21 cellular contexts compared by ENCODE assay signal in genomic region chr17:46877466-46877865, GRCh38. TPM values are rescaled to one million over a fixed set of nuclear protein-coding genes. Genes with fewer than 3 reads are reported as not detected.
A peak's percentile ranks its signal among the peaks of the same experiment; 100 is the strongest.
DNase-seq lines count a peak whose midpoint lies in the region; ATAC-seq and TF ChIP-seq lines count a peak whose summit lies in the region.
"Had no signal": no experiment of that assay in that cellular context is flagged by ENCODE, and none has a peak within 500 bp of the region (broad histone marks: within the 10 kb centered on the region; RNA-seq: fewer than 3 reads in every experiment).

No MANE protein-coding gene starts in this region.

- H3K4me3 ChIP-seq in endodermal cell (ENCODE audit: low read length) (no peak overlapping the region), sigmoid colon (no peak overlapping the region), stomach (no peak overlapping the region)
- H3K4me3 ChIP-seq: ascending aorta, mucosa of descending colon, SJSA1, vagina had no signal

- H3K27me3 ChIP-seq in endodermal cell (ENCODE audit: control insufficient read depth, insufficient read depth, low read length, poor library complexity, severe bottlenecking) (no peaks in the 10 kb centered on the region), sigmoid colon (no peaks in the 10 kb centered on the region), stomach (no peaks in the 10 kb centered on the region)
- H3K27me3 ChIP-seq in CD4-positive, alpha-beta T cell (ENCODE audit: control insufficient read depth, insufficient read depth, low read length), result no peaks in the 10 kb centered on the region
- H3K27me3 ChIP-seq: ascending aorta, vagina had no signal

- H3K27ac Mint-ChIP-seq in activated CD8-positive, alpha-beta memory T cell treated with anti-CD3 and anti-CD28 coated beads, Interleukin-2, amount 10 ng/mL, durations not matched to agents 7 days and 5 days, result no peak overlapping the region
- no peak overlapping the region for H3K27ac Mint-ChIP-seq in endodermal cell
- no peak overlapping the region for H3K27ac Mint-ChIP-seq in CD4-positive, alpha-beta T cell
- H3K27ac Mint-ChIP-seq: activated B cell treated with CpG ODN at 0.5 μM for 24 hours; H9; stimulated activated naive CD8-positive, alpha-beta T cell treated with anti-CD3 and anti-CD28 coated beads, Interleukin-15, Interleukin-2, amounts not matched to agents 100 ng/mL and 50 ng/mL, for 24 hours had no signal

- TF ChIP-seq EP300 in sigmoid colon (IDR thresholded peaks at IDR 0.05) (no peak), stomach (IDR thresholded peaks at IDR 0.05) (no peak)

- H3K4me1 ChIP-seq in endodermal cell (ENCODE audit: control insufficient read depth, insufficient read depth, low read length), result no peaks in the 10 kb centered on the region
- no peaks in the 10 kb centered on the region for H3K4me1 ChIP-seq in sigmoid colon
- peaks cover 0 to 19% (median 2%) of the 10 kb centered on the region in 4 donors for H3K4me1 ChIP-seq in stomach
- H3K4me1 ChIP-seq: ascending aorta, SJSA1, vagina had no signal

- no peak overlapping the region for H3K4me3 Mint-ChIP-seq in activated CD8-positive, alpha-beta memory T cell treated with anti-CD3 and anti-CD28 coated beads, Interleukin-2, amount 10 ng/mL, durations not matched to agents 7 days and 5 days
- H3K4me3 Mint-ChIP-seq in endodermal cell, result no peak overlapping the region
- no peak overlapping the region for H3K4me3 Mint-ChIP-seq in CD4-positive, alpha-beta T cell
- H3K4me3 Mint-ChIP-seq: activated B cell treated with CpG ODN at 0.5 μM for 24 hours; H9; stimulated activated naive CD8-positive, alpha-beta T cell treated with anti-CD3 and anti-CD28 coated beads, Interleukin-15, Interleukin-2, amounts not matched to agents 100 ng/mL and 50 ng/mL, for 24 hours had no signal

- H3K27ac ChIP-seq in KOPT-K1 (ENCODE audit: low read depth, low read length, poor library complexity, severe bottlenecking) (peak overlapping the region; percentile 49), endodermal cell (ENCODE audit: low read depth, low read length) (no peak overlapping the region), sigmoid colon (peak overlapping the region in 1 of 4 donors; percentile 42), stomach (peak overlapping the region in 1 of 5 donors; percentile 26)
- no peak overlapping the region for H3K27ac ChIP-seq in CD4-positive, alpha-beta T cell (ENCODE audit: low read depth, low read length)
- H3K27ac ChIP-seq: SJSA1, vagina had no signal

- no peak overlapping the region for H3K9ac ChIP-seq in endodermal cell (ENCODE audit: extremely low read depth, low read length, poor library complexity, severe bottlenecking)

- H3K9me3 ChIP-seq in KOPT-K1 (ENCODE audit: insufficient read depth, low read length, poor library complexity, severe bottlenecking), result no peaks in the 10 kb centered on the region
- no peaks in the 10 kb centered on the region for H3K9me3 ChIP-seq in endodermal cell (ENCODE audit: control insufficient read depth, low read length)
- H3K9me3 ChIP-seq in sigmoid colon, result no peaks in the 10 kb centered on the region
- H3K9me3 ChIP-seq in CD4-positive, alpha-beta T cell (ENCODE audit: control insufficient read depth, low read length), result no peaks in the 10 kb centered on the region
- H3K9me3 ChIP-seq in stomach, result no peaks in the 10 kb centered on the region
- H3K9me3 ChIP-seq: ascending aorta, mucosa of descending colon, SJSA1, vagina had no signal

- CTCF ChIA-PET in activated CD8-positive, alpha-beta memory T cell treated with anti-CD3 and anti-CD28 coated beads, Interleukin-2, amount 10 ng/mL, durations not matched to agents 7 days and 5 days (lab: Charles Lee), result no interaction called here
- CTCF ChIA-PET in CD4-positive, alpha-beta T cell (lab: Charles Lee), result no interaction called here

- peak; percentile 45 for DNase-seq in activated CD8-positive, alpha-beta memory T cell treated with anti-CD3 and anti-CD28 coated beads, Interleukin-2, amount 10 ng/mL, durations not matched to agents 7 days and 5 days
- no peak for DNase-seq in activated CD8-positive, alpha-beta memory T cell treated with anti-CD3 and anti-CD28 coated beads, Interleukin-2, amount 50 U/mL, for 4 hours
- DNase-seq in endodermal cell (peak; percentile 38), sigmoid colon (peak; percentile 72), DMS153 (lab: John Stamatoyannopoulos, UW) (no peak), stomach (no peak)
- no peak for DNase-seq in CD4-positive, alpha-beta T cell
- DNase-seq: activated B cell treated with CpG ODN at 0.5 μM for 24 hours; effector CD8-positive, alpha-beta T cell; H9; NCI-H1436; NCI-H2171; retina had no signal

- no peaks in the 10 kb centered on the region for H3K36me3 ChIP-seq in KOPT-K1 (ENCODE audit: insufficient read depth, low read length)
- H3K36me3 ChIP-seq in endodermal cell (ENCODE audit: control insufficient read depth, insufficient read depth, low read length), result no peaks in the 10 kb centered on the region
- no peaks in the 10 kb centered on the region for H3K36me3 ChIP-seq in sigmoid colon
- no peaks in the 10 kb centered on the region for H3K36me3 ChIP-seq in stomach
- H3K36me3 ChIP-seq: ascending aorta, SJSA1, vagina had no signal

- TF ChIP-seq POLR2A in sigmoid colon (IDR thresholded peaks at IDR 0.05) (no peak), stomach (IDR thresholded peaks at IDR 0.05) (no peak)

- 82 to 95% methylated on average over 3 to 6 of the region's 6 CpGs for WGBS in endodermal cell (ENCODE audit: insufficient coverage in 1 of 2, insufficient read length in 1 of 2), 2 experiments
- WGBS in sigmoid colon, 2 donors, result 68 to 81% methylated on average over 6 of the region's 6 CpGs
- WGBS in stomach, 5 donors, result 66 to 90% (median 75%) methylated on average over 5 to 6 of the region's 6 CpGs

- H3K4me1 Mint-ChIP-seq in activated CD8-positive, alpha-beta memory T cell treated with anti-CD3 and anti-CD28 coated beads, Interleukin-2, amount 10 ng/mL, durations not matched to agents 7 days and 5 days, result peaks cover 8% of the 10 kb centered on the region
- H3K4me1 Mint-ChIP-seq in endodermal cell, result no peaks in the 10 kb centered on the region
- no peaks in the 10 kb centered on the region for H3K4me1 Mint-ChIP-seq in CD4-positive, alpha-beta T cell (ENCODE audit: low read depth)
- H3K4me1 Mint-ChIP-seq: activated B cell treated with CpG ODN at 0.5 μM for 24 hours had no signal

- no peaks in the 10 kb centered on the region for H3K9me3 Mint-ChIP-seq in activated CD8-positive, alpha-beta memory T cell treated with anti-CD3 and anti-CD28 coated beads, Interleukin-2, amount 10 ng/mL, durations not matched to agents 7 days and 5 days (ENCODE audit: low read depth)
- no peaks in the 10 kb centered on the region for H3K9me3 Mint-ChIP-seq in endodermal cell
- no peaks in the 10 kb centered on the region for H3K9me3 Mint-ChIP-seq in CD4-positive, alpha-beta T cell
- H3K9me3 Mint-ChIP-seq: activated B cell treated with CpG ODN at 0.5 μM for 24 hours; H9; stimulated activated naive CD8-positive, alpha-beta T cell treated with anti-CD3 and anti-CD28 coated beads, Interleukin-15, Interleukin-2, amounts not matched to agents 100 ng/mL and 50 ng/mL, for 24 hours had no signal

- ATAC-seq in activated CD8-positive, alpha-beta memory T cell treated with anti-CD3 and anti-CD28 coated beads, Interleukin-2, amount 10 ng/mL, durations not matched to agents 7 days and 5 days, result peak; percentile 45
- ATAC-seq in CD4-positive, alpha-beta T cell (ENCODE audit: poor library complexity), result no peak
- ATAC-seq: mucosa of descending colon had no signal

- no peaks in the 10 kb centered on the region for H3K36me3 Mint-ChIP-seq in activated CD8-positive, alpha-beta memory T cell treated with anti-CD3 and anti-CD28 coated beads, Interleukin-2, amount 10 ng/mL, durations not matched to agents 7 days and 5 days
- H3K36me3 Mint-ChIP-seq in endodermal cell (ENCODE audit: low read depth), result no peaks in the 10 kb centered on the region
- no peaks in the 10 kb centered on the region for H3K36me3 Mint-ChIP-seq in CD4-positive, alpha-beta T cell (ENCODE audit: low read depth)

- TF ChIP-seq CTCF in endodermal cell (conservative IDR thresholded peaks at IDR 0.05), result no peak
- TF ChIP-seq CTCF in sigmoid colon (IDR thresholded peaks at IDR 0.05), result no peak
- no peak for TF ChIP-seq CTCF in CD4-positive, alpha-beta T cell (IDR thresholded peaks at IDR 0.05)
- TF ChIP-seq CTCF in stomach (IDR thresholded peaks at IDR 0.05), result no peak

- H3K27me3 Mint-ChIP-seq in activated CD8-positive, alpha-beta memory T cell treated with anti-CD3 and anti-CD28 coated beads, Interleukin-2, amount 10 ng/mL, durations not matched to agents 7 days and 5 days, result no peaks in the 10 kb centered on the region
- H3K27me3 Mint-ChIP-seq in endodermal cell (ENCODE audit: insufficient read depth), result no peaks in the 10 kb centered on the region
- no peaks in the 10 kb centered on the region for H3K27me3 Mint-ChIP-seq in CD4-positive, alpha-beta T cell
- H3K27me3 Mint-ChIP-seq: activated B cell treated with CpG ODN at 0.5 μM for 24 hours; stimulated activated naive CD8-positive, alpha-beta T cell treated with anti-CD3 and anti-CD28 coated beads, Interleukin-15, Interleukin-2, amounts not matched to agents 100 ng/mL and 50 ng/mL, for 24 hours had no signal

- intact Hi-C loops in sigmoid colon (cut with DNase I) (no loop called here), stomach (cut with DNase I; ENCODE audit: low total_unique reads) (no loop called here)
- intact Hi-C loops in CD4-positive, alpha-beta T cell (cut with DNase I, micrococcal nuclease), result no loop called here

- POLR2A ChIA-PET in CD4-positive, alpha-beta T cell (lab: Charles Lee), result no interaction called here

RNA-seq across cellular contexts. Expression of gene WNT9B, which starts 26.1 kb away (rescaled TPM):
- total RNA-seq in activated CD8-positive, alpha-beta memory T cell treated with anti-CD3 and anti-CD28 coated beads, Interleukin-2, amount 10 ng/mL, durations not matched to agents 7 days and 5 days, result not detected
- total RNA-seq in endodermal cell (under 1 TPM in 1 of 2 donors, not detected in 1; 0.33 TPM), sigmoid colon (not detected), stomach (not detected)
- polyA plus RNA-seq in endodermal cell (2013, experiment 1 of 2), result 2.4 TPM
- 2.1 TPM for polyA plus RNA-seq in endodermal cell (2013, experiment 2 of 2)
- polyA plus RNA-seq in sigmoid colon (under 1 TPM in 1 of 3 donors, not detected in 2; 0.03 TPM), stomach (under 1 TPM in 1 of 3 donors, not detected in 2; 0.05 TPM)
- not detected for total RNA-seq in CD4-positive, alpha-beta T cell
- total RNA-seq: activated B cell treated with CpG ODN at 0.5 μM for 24 hours; activated CD8-positive, alpha-beta memory T cell treated with anti-CD3 and anti-CD28 coated beads for 36 hours; SJSA1; vagina had no signal
- polyA plus RNA-seq: BJ had no signal

RNA-seq across cellular contexts. Expression of gene GOSR2, which starts 45.5 kb away (rescaled TPM):
- total RNA-seq in activated CD8-positive, alpha-beta memory T cell treated with anti-CD3 and anti-CD28 coated beads, Interleukin-2, amount 10 ng/mL, durations not matched to agents 7 days and 5 days, result 10 to 100 TPM; 53.1 to 57.8 TPM
- 10 to 100 TPM; 51.9 to 65.5 TPM for total RNA-seq in endodermal cell
- 39.7 TPM for polyA plus RNA-seq in endodermal cell (2013, experiment 1 of 2)
- 33.5 TPM for polyA plus RNA-seq in endodermal cell (2013, experiment 2 of 2)
- total RNA-seq in sigmoid colon, result 10 to 100 TPM; 35.0 to 47.0 (median 41.5) TPM
- polyA plus RNA-seq in sigmoid colon, result 10 to 100 TPM; 21.6 to 30.9 (median 29.8) TPM
- 10 to 100 TPM; 46.6 to 51.7 TPM for total RNA-seq in CD4-positive, alpha-beta T cell
- 10 to 100 TPM; 25.0 to 84.0 (median 42.0) TPM for total RNA-seq in stomach
- polyA plus RNA-seq in stomach, result 10 to 100 TPM; 15.3 to 24.1 (median 23.0) TPM

RNA-seq across cellular contexts. Expression of gene WNT3, which starts 59.0 kb away (rescaled TPM):
- total RNA-seq in activated CD8-positive, alpha-beta memory T cell treated with anti-CD3 and anti-CD28 coated beads, Interleukin-2, amount 10 ng/mL, durations not matched to agents 7 days and 5 days, result not detected
- 10 to 100 TPM; 19.9 to 21.8 TPM for total RNA-seq in endodermal cell
- 51.2 TPM for polyA plus RNA-seq in endodermal cell (2013, experiment 1 of 2)
- 42.1 TPM for polyA plus RNA-seq in endodermal cell (2013, experiment 2 of 2)
- total RNA-seq in sigmoid colon, result under 1 TPM in 3 of 4 donors, not detected in 1; 0.49 to 0.71 (median 0.54) TPM
- polyA plus RNA-seq in sigmoid colon, result under 1 TPM; under 0.01 to 0.57 (median 0.23) TPM
- total RNA-seq in CD4-positive, alpha-beta T cell, result not detected
- under 1 TPM in 3 of 5 donors, not detected in 2; 0.14 to 0.55 (median 0.29) TPM for total RNA-seq in stomach
- under 1 TPM; 0.31 to 0.73 (median 0.37) TPM for polyA plus RNA-seq in stomach
- total RNA-seq: ascending aorta had no signal

Comparison
In these comparisons a context has a peak if more than half of its experiments do, and no peak if none do; other contexts are left out.
1. DNase-seq: peak in activated CD8-positive, alpha-beta memory T cell treated with anti-CD3 and anti-CD28 coated beads, Interleukin-2, amount 10 ng/mL, durations not matched to agents 7 days and 5 days (single experiment), endodermal cell (single experiment) and sigmoid colon (single experiment); none in activated CD8-positive, alpha-beta memory T cell treated with anti-CD3 and anti-CD28 coated beads, Interleukin-2, amount 50 U/mL, for 4 hours (single experiment), DMS153 (single experiment), CD4-positive, alpha-beta T cell (0 of 10) and stomach (single experiment).
2. RNA of gene WNT3, which starts 59.0 kb away (total RNA-seq): 19.9 to 21.8 TPM in endodermal cell; 0.49 to 0.71 TPM in sigmoid colon, 0.14 to 0.55 TPM in stomach, not detected in activated CD8-positive, alpha-beta memory T cell treated with anti-CD3 and anti-CD28 coated beads, Interleukin-2, amount 10 ng/mL, durations not matched to agents 7 days and 5 days and not detected in CD4-positive, alpha-beta T cell; every median in the first group is over 10 times any median in the second.